Comparison of ENCODE assay signal across 8 cellular contexts in the genomic region with DNA sequence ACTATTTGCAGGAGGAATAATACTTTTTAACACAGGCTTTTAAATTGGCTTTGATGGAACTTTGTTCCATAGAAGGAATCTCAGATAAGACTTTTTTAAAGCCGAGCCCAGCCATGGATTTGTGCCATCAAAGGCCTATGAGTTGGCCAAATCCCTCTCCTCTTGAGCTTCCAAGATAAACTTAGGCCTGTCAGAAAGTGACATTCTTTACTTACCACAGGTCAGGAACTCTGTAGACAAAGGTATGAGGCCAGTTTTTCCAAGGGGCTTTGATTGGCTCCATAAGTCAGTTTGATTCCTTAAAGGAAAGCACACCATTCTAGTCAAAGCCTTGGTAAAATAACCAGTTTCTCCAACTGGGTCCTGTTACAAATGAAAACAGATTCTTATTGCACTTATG. TPM values are rescaled to one million over a fixed set of nuclear protein-coding genes. Genes with fewer than 3 reads are reported as not detected.
DNase-seq lines count a peak whose midpoint lies in the region; ATAC-seq, FAIRE-seq and TF ChIP-seq lines count a peak whose summit lies in the region.
"Not testable (repeated sequence)": the region's sequence is repeated elsewhere in the genome, so short reads cannot be mapped to it uniquely, and the experiment has no call there.

No MANE protein-coding gene starts in this region.

- not testable (repeated sequence) for H3K27me3 ChIP-seq in adipocyte (replicated peaks; ENCODE audit: control insufficient read depth, insufficient read depth, low read length); brain microvascular endothelial cell (replicated peaks); endothelial cell of umbilical vein (ENCODE audit: control insufficient read depth in 2 of 2, insufficient read depth in 2 of 2, low read length in 2 of 2); right cardiac atrium (ENCODE audit: control insufficient read depth, insufficient read depth); pancreas; thyroid gland

- not testable (repeated sequence) for H3K4me2 ChIP-seq in endothelial cell of umbilical vein (ENCODE audit: insufficient read depth, low read length)

- CTCF ChIA-PET in endothelial cell of umbilical vein (lab: Charles Lee) = interaction anchor here (0.8 to 2.3 kb wide), 2 partner anchors 43 to 225 kb away, joined by 3 to 8 read pairs; no protein-coding TSS in a partner anchor

- DNase-seq in EH (ENCODE audit: low read depth) (peak; percentile 17), adipocyte (ENCODE audit: low read depth) (peak; percentile 79), brain microvascular endothelial cell (peak; percentile 37), endothelial cell of umbilical vein (ENCODE audit: low read depth, low spot score) (peak; percentile 44), Right ventricle myocardium inferior (ENCODE audit: missing footprints) (peak; percentile 68), right cardiac atrium (peak; percentile 62 to 86 (median 72)), pancreas (peak in 4 of 6 donors; percentile 16 to 50 (median 33)), thyroid gland (peak; percentile 15 to 31)

- not testable (repeated sequence) for H3K4me3 ChIP-seq in adipocyte (ENCODE audit: low read length); brain microvascular endothelial cell (ENCODE audit: low read depth, low read length); endothelial cell of umbilical vein (replicated peaks in 1 of 3; ENCODE audit: insufficient read depth in 1 of 3, low read depth in 1 of 3, low read length in 3 of 3); right cardiac atrium (ENCODE audit: low read length); pancreas; thyroid gland (replicated peaks in 1 of 3)

- H2AFZ ChIP-seq in endothelial cell of umbilical vein (ENCODE audit: low read depth, low read length) = not testable (repeated sequence)

- dilution Hi-C loops in endothelial cell of umbilical vein (cut with MboI; ENCODE audit: extremely low pct_ligation_motif_present, low sequenced_read_pairs) = not testable (repeated sequence)

- peak; percentile 56 for ATAC-seq in Right ventricle myocardium inferior
- ATAC-seq in right cardiac atrium = peak; percentile 85 to 94
- peak; percentile 74 to 91 (median 80) for ATAC-seq in pancreas

- H3K9me1 ChIP-seq in endothelial cell of umbilical vein (replicated peaks; ENCODE audit: control insufficient read depth, extremely low read depth, insufficient read depth, low read length) = not testable (repeated sequence)

- H3K79me2 ChIP-seq in endothelial cell of umbilical vein (ENCODE audit: control insufficient read depth, insufficient read depth, low read length) = not testable (repeated sequence)

- not testable (repeated sequence) for H3K9ac ChIP-seq in adipocyte (ENCODE audit: low read length); endothelial cell of umbilical vein (replicated peaks; ENCODE audit: extremely low read depth, insufficient read depth, low read length)

- not testable (repeated sequence) for H3K36me3 ChIP-seq in adipocyte (ENCODE audit: control insufficient read depth, insufficient read depth, low read length, severe bottlenecking); brain microvascular endothelial cell (replicated peaks); endothelial cell of umbilical vein (ENCODE audit: control insufficient read depth in 2 of 2, extremely low read depth in 1 of 2, insufficient read depth in 2 of 2, low read length in 2 of 2); pancreas; thyroid gland

- not testable (repeated sequence) for H3K4me1 ChIP-seq in adipocyte (ENCODE audit: control insufficient read depth, insufficient read depth, low read length); endothelial cell of umbilical vein (ENCODE audit: control insufficient read depth, extremely low read depth, insufficient read depth, low read length); right cardiac atrium (ENCODE audit: control insufficient read depth, insufficient read depth, low read length); thyroid gland
- H3K4me1 ChIP-seq in pancreas = peaks cover 0 to 10% (median 0%) of the 10 kb centered on the region in 3 donors

- not testable (repeated sequence) for BruUV-seq in endothelial cell of umbilical vein (replicated peaks; lab: Mats Ljungman, UMichigan)

- not testable (repeated sequence) for TF ChIP-seq CTCF in brain microvascular endothelial cell (IDR thresholded peaks at IDR 0.05; ENCODE audit: low read depth, low read length, missing control alignments); endothelial cell of umbilical vein (IDR thresholded peaks at IDR 0.05; ENCODE audit: extremely low read depth in 1 of 2, insufficient read depth in 1 of 2, low read depth in 1 of 2, low read length in 2 of 2); pancreas (IDR thresholded peaks at IDR 0.05); thyroid gland (IDR thresholded peaks at IDR 0.05)

- not testable (repeated sequence) for TF ChIP-seq POLR2A in endothelial cell of umbilical vein (IDR thresholded peaks at IDR 0.05; ENCODE audit: low read depth, low read length); thyroid gland (IDR thresholded peaks at IDR 0.05)

- H3K9me3 ChIP-seq in adipocyte (ENCODE audit: control insufficient read depth, low read length); endothelial cell of umbilical vein (replicated peaks; ENCODE audit: control insufficient read depth, insufficient read depth, low read length); right cardiac atrium (ENCODE audit: control insufficient read depth, low read length); pancreas; thyroid gland: not testable (repeated sequence)

- FAIRE-seq in endothelial cell of umbilical vein (lab: Jason Lieb, UNC); pancreas (lab: Jason Lieb, UNC): not testable (repeated sequence)

- POLR2A ChIA-PET in endothelial cell of umbilical vein (lab: Charles Lee) = not testable (repeated sequence)

- H4K20me1 ChIP-seq in endothelial cell of umbilical vein (replicated peaks; ENCODE audit: control insufficient read depth, extremely low read depth, insufficient read depth, low read length) = not testable (repeated sequence)

- not testable (repeated sequence) for H3K27ac ChIP-seq in brain microvascular endothelial cell; endothelial cell of umbilical vein (ENCODE audit: insufficient read depth, low read depth, low read length); right cardiac atrium (ENCODE audit: low read length); pancreas; thyroid gland

- 15% methylated on average over 1 of the region's 1 CpG for WGBS in right cardiac atrium
- WGBS in pancreas, 2 donors = 10 to 17% methylated on average over 1 of the region's 1 CpG
- WGBS in thyroid gland, 2 donors = 6 to 20% methylated on average over 1 of the region's 1 CpG

- in situ Hi-C loops in brain microvascular endothelial cell (cut with HindIII; ENCODE audit: low pct_ligation_motif_present, low sequenced_read_pairs) = not testable (repeated sequence)

- intact Hi-C loops in endothelial cell of umbilical vein (cut with micrococcal nuclease); pancreas (cut with DNase I); thyroid gland (cut with DNase I): not testable (repeated sequence)
- intact Hi-C loops in Right ventricle myocardium inferior (cut with DNase I) = loop anchor here (5.0 kb wide), 1 partner anchor 79 kb away; no protein-coding TSS in a partner anchor
- intact Hi-C loops in right cardiac atrium (cut with DNase I) = loop anchor here in 1 of 4 donors (10.0 kb wide), 1 partner anchor 77 kb away; a partner anchor contains a TSS

RNA-seq across cellular contexts. Expression of a gene that starts 39.7 kb away (rescaled TPM):
- 53.8 and 57.9 TPM in 2 replicates for total RNA-seq in endothelial cell of umbilical vein
- polyA plus RNA-seq in endothelial cell of umbilical vein = 9.7 and 14.2 TPM in 2 replicates
- polyA plus RNA-seq in endothelial cell of umbilical vein (2011; cell fraction: cytosol; rRNA removed) = 19.7 and 22.1 TPM in 2 replicates
- 31.4 and 32.9 TPM in 2 replicates for polyA plus RNA-seq in endothelial cell of umbilical vein (2011; cell fraction: nucleus; rRNA removed)
- polyA plus RNA-seq in endothelial cell of umbilical vein (2012) = 40.0 and 49.6 TPM in 2 replicates
- polyA minus RNA-seq in endothelial cell of umbilical vein = 54.0 and 65.7 TPM in 2 replicates
- 29.6 TPM for polyA minus RNA-seq in endothelial cell of umbilical vein (2011; cell fraction: cytosol; rRNA and poly(A)+ RNA removed)
- polyA minus RNA-seq in endothelial cell of umbilical vein (2011; cell fraction: nucleus; rRNA and poly(A)+ RNA removed) = 50.5 and 70.8 TPM in 2 replicates
- 49.0 TPM for total RNA-seq in Right ventricle myocardium inferior
- total RNA-seq in right cardiac atrium = 10 to 100 TPM; 52.5 to 72.7 (median 55.3) TPM
- polyA plus RNA-seq in right cardiac atrium = 25.1 TPM
- total RNA-seq in pancreas = 10 to 100 TPM; 37.3 to 54.5 (median 45.6) TPM
- polyA plus RNA-seq in pancreas = 10 to 100 TPM; 15.7 to 19.2 TPM
- 10 to 100 TPM; 35.0 to 54.4 (median 39.1) TPM for total RNA-seq in thyroid gland

Comparison
In these comparisons a context has a peak if more than half of its experiments do, and no peak if none do; other contexts are left out.
1. DNase-seq: peak in every context shown above with its lines; median percentile 79 in adipocyte; 72 in right cardiac atrium; 68 in Right ventricle myocardium inferior; 44 in endothelial cell of umbilical vein; 37 in brain microvascular endothelial cell; 33 in pancreas; 23 in thyroid gland; 17 in EH.